Comparison of ENCODE assay signal across 15 cellular contexts in the genomic region with DNA sequence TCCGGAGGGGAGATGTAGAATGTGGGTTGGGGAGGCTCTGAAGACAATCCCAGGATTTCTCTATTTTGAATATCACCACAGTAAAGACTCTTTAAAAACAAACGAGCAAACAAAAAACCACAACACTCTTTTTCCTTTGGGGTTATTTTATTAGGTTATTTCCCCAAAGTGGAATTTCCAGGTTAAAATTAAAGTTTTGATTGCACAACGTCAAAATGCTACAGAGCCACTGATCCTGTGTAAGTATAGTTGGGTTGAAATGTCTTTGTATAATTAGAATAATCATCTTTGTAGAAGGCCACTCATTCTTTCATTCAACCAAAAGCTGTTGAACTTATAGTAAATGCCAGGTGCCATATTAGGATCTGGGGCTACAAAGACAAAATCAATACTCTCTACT.
"Had no signal": no experiment of that assay in that cellular context is flagged by ENCODE, and none has a peak within 500 bp of the region (broad histone marks: within the 10 kb centered on the region; RNA-seq: fewer than 3 reads in every experiment).

No MANE protein-coding gene starts in this region.

- H3K27ac Mint-ChIP-seq: activated naive CD4-positive, alpha-beta T cell treated with anti-CD3 and anti-CD28 coated beads, Interleukin-2, amount 10 ng/mL, durations not matched to agents 7 days and 5 days; activated T-helper 2 cell treated with anti-CD3 and anti-CD28 coated beads, Interferon-gamma antibody, Interleukin-2, Interleukin-4, amounts not matched to agents 10 μg/mL and 5 μg/mL and 100 μg/mL, durations not matched to agents 14 hours and 24 hours and 36 hours; stimulated activated effector memory CD8-positive, alpha-beta T cell treated with anti-CD3 and anti-CD28 coated beads, Interleukin-12 subunit alpha, Interleukin-12 subunit beta, amount 100 ng/mL, for 72 hours; type B pancreatic cell had no signal

- H3K27me3 Mint-ChIP-seq: type B pancreatic cell had no signal

- H3K79me2 ChIP-seq: parathyroid adenoma had no signal

- H3K9ac ChIP-seq: parathyroid adenoma had no signal

- H3K4me1 ChIP-seq: gastroesophageal sphincter, parathyroid adenoma had no signal

- H3K4me3 Mint-ChIP-seq: activated naive CD4-positive, alpha-beta T cell treated with anti-CD3 and anti-CD28 coated beads, Interleukin-2, amount 10 ng/mL, durations not matched to agents 7 days and 5 days; naive thymus-derived CD4-positive, alpha-beta T cell; stimulated activated effector memory CD8-positive, alpha-beta T cell treated with anti-CD3 and anti-CD28 coated beads, Interleukin-12 subunit alpha, Interleukin-12 subunit beta, amount 100 ng/mL, for 72 hours; type B pancreatic cell had no signal

- H3K9me3 ChIP-seq: gastroesophageal sphincter, neutrophil had no signal

- H3K36me3 Mint-ChIP-seq: activated naive CD4-positive, alpha-beta T cell treated with anti-CD3 and anti-CD28 coated beads, Interleukin-2, amount 10 ng/mL, durations not matched to agents 7 days and 5 days; naive thymus-derived CD4-positive, alpha-beta T cell; stimulated activated effector memory CD8-positive, alpha-beta T cell treated with anti-CD3 and anti-CD28 coated beads, Interleukin-12 subunit alpha, Interleukin-12 subunit beta, amount 100 ng/mL, for 72 hours; type B pancreatic cell had no signal

- DNase-seq: activated CD4-positive, alpha-beta T cell treated with anti-CD3 and anti-CD28 coated beads, Interleukin-2, amount 50 U/mL, for 48 hours; activated CD4-positive, CD25-positive, alpha-beta regulatory T cell treated with anti-CD3 and anti-CD28 coated beads, Interleukin-2, amount 50 U/mL, for 72 hours; activated naive CD4-positive, alpha-beta T cell treated with anti-CD3 and anti-CD28 coated beads, Interleukin-2, amount 10 ng/mL, durations not matched to agents 7 days and 5 days; activated T-cell treated with anti-CD3 and anti-CD28 coated beads, Interleukin-2, amount 50 U/mL, for 1 hour; left colon; naive thymus-derived CD4-positive, alpha-beta T cell; stimulated activated CD4-positive, alpha-beta T cell treated with anti-CD3 and anti-CD28 coated beads, Interleukin-12 subunit alpha, Interleukin-12 subunit beta, amount 100 ng/mL, for 4 hours; stimulated activated CD4-positive, alpha-beta T cell treated with anti-CD3 and anti-CD28 coated beads, Interleukin-2, amount 100 ng/mL, for 24 hours; SW 1271 had no signal

- H3K9me3 Mint-ChIP-seq: activated naive CD4-positive, alpha-beta T cell treated with anti-CD3 and anti-CD28 coated beads, Interleukin-2, amount 10 ng/mL, durations not matched to agents 7 days and 5 days; activated T-helper 2 cell treated with anti-CD3 and anti-CD28 coated beads, Interferon-gamma antibody, Interleukin-2, Interleukin-4, amounts not matched to agents 10 μg/mL and 5 μg/mL and 100 μg/mL, durations not matched to agents 14 hours and 24 hours and 36 hours; stimulated activated effector memory CD8-positive, alpha-beta T cell treated with anti-CD3 and anti-CD28 coated beads, Interleukin-12 subunit alpha, Interleukin-12 subunit beta, amount 100 ng/mL, for 72 hours; type B pancreatic cell had no signal

- ATAC-seq: gastroesophageal sphincter; left colon; naive thymus-derived CD4-positive, alpha-beta T cell; stimulated activated effector memory CD8-positive, alpha-beta T cell treated with anti-CD3 and anti-CD28 coated beads, Interleukin-12 subunit alpha, Interleukin-12 subunit beta, amount 100 ng/mL, for 72 hours had no signal

- H2AFZ ChIP-seq: parathyroid adenoma had no signal

- H3K36me3 ChIP-seq: gastroesophageal sphincter, neutrophil had no signal

- H3K4me3 ChIP-seq: gastroesophageal sphincter had no signal

- H3K27me3 ChIP-seq: gastroesophageal sphincter, neutrophil had no signal

- H3K27ac ChIP-seq: gastroesophageal sphincter, neutrophil, parathyroid adenoma had no signal
